In the genomic region with DNA sequence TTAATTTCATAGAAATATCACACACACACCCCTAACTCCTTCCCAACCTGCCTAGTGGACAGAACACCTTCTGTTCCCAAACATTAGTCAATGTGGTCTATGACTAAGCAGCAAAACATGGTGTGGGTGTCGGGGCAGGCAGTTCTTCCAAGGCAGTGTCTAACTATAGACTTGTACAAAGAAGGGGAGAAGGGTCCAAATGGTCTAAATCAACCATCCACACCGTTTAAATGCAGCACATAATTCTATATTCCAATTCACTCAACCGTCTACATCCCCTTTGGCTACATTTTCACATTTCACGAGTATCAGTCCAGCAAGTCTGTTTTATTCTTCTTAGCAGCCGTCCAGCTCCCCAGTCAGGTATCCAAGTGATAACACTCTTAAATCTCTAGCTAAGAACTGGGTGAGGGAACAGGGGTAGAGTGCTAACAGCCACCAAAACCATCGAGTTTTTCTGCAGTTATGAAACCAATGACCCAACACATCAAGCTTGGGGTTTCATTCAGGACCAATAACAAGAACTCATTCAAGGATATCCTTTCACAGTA, we compare ENCODE assay signal across 2 cellular contexts.
A peak's percentile ranks its signal among the peaks of the same experiment; 100 is the strongest.
TF ChIP-seq lines count a peak whose summit lies in the region.

No MANE protein-coding gene starts in this region.

TF ChIP-seq in HCT116, 20 proteins besides CTCF, POLR2A, EP300 and RAD21 (continued from another document):
- 0 out of 2 replicates have a peak, but pooled peaks have one; percentile 29 for TF ChIP-seq CEBPB (IDR thresholded peaks at IDR 0.05; ENCODE audit: low read depth)
- no peak for TF ChIP-seq ELF1 (IDR thresholded peaks at IDR 0.05; ENCODE audit: borderline replicate concordance, low read depth)
- no peak for TF ChIP-seq SIN3A (IDR thresholded peaks at IDR 0.05; ENCODE audit: low read depth)
- TF ChIP-seq POLR2AphosphoS5 (IDR thresholded peaks at IDR 0.05; ENCODE audit: low read depth, low read length): 0 out of 2 replicates have a peak, but pooled peaks have one; percentile 32
- TF ChIP-seq YY1 (IDR thresholded peaks at IDR 0.05; ENCODE audit: extremely low read depth, insufficient replicate concordance, low read depth, low read length): peak; percentile 37
- TF ChIP-seq CBX3 (IDR thresholded peaks at IDR 0.05; ENCODE audit: low read depth): peak; percentile 89
- TF ChIP-seq JUND (IDR thresholded peaks at IDR 0.05): peak; percentile 86
- TF ChIP-seq, protein P1, sequence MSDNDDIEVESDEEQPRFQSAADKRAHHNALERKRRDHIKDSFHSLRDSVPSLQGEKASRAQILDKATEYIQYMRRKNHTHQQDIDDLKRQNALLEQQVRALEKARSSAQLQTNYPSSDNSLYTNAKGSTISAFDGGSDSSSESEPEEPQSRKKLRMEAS (IDR thresholded peaks at IDR 0.05): peak; percentile 26; the same call in 1 of the 2 replicates
- TF ChIP-seq, protein P2, sequence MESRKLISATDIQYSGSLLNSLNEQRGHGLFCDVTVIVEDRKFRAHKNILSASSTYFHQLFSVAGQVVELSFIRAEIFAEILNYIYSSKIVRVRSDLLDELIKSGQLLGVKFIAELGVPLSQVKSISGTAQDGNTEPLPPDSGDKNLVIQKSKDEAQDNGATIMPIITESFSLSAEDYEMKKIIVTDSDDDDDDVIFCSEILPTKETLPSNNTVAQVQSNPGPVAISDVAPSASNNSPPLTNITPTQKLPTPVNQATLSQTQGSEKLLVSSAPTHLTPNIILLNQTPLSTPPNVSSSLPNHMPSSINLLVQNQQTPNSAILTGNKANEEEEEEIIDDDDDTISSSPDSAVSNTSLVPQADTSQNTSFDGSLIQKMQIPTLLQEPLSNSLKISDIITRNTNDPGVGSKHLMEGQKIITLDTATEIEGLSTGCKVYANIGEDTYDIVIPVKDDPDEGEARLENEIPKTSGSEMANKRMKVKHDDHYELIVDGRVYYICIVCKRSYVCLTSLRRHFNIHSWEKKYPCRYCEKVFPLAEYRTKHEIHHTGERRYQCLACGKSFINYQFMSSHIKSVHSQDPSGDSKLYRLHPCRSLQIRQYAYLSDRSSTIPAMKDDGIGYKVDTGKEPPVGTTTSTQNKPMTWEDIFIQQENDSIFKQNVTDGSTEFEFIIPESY (IDR thresholded peaks at IDR 0.05; ENCODE audit: extremely low read depth, insufficient replicate concordance, low read length): no peak
- TF ChIP-seq, protein P3, sequence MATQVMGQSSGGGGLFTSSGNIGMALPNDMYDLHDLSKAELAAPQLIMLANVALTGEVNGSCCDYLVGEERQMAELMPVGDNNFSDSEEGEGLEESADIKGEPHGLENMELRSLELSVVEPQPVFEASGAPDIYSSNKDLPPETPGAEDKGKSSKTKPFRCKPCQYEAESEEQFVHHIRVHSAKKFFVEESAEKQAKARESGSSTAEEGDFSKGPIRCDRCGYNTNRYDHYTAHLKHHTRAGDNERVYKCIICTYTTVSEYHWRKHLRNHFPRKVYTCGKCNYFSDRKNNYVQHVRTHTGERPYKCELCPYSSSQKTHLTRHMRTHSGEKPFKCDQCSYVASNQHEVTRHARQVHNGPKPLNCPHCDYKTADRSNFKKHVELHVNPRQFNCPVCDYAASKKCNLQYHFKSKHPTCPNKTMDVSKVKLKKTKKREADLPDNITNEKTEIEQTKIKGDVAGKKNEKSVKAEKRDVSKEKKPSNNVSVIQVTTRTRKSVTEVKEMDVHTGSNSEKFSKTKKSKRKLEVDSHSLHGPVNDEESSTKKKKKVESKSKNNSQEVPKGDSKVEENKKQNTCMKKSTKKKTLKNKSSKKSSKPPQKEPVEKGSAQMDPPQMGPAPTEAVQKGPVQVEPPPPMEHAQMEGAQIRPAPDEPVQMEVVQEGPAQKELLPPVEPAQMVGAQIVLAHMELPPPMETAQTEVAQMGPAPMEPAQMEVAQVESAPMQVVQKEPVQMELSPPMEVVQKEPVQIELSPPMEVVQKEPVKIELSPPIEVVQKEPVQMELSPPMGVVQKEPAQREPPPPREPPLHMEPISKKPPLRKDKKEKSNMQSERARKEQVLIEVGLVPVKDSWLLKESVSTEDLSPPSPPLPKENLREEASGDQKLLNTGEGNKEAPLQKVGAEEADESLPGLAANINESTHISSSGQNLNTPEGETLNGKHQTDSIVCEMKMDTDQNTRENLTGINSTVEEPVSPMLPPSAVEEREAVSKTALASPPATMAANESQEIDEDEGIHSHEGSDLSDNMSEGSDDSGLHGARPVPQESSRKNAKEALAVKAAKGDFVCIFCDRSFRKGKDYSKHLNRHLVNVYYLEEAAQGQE (IDR thresholded peaks at IDR 0.05; ENCODE audit: low read depth): no peak
- no peak for TF ChIP-seq ZNF274 (IDR thresholded peaks at IDR 0.05; ENCODE audit: low read depth, low read length)
- peak; percentile 94 for TF ChIP-seq EGR1 (IDR thresholded peaks at IDR 0.05; ENCODE audit: low read depth)
- no peak for TF ChIP-seq EZH2phosphoT487 (IDR thresholded peaks at IDR 0.05; ENCODE audit: borderline replicate concordance)
- no peak for TF ChIP-seq ZFX (IDR thresholded peaks at IDR 0.05)
- peak; percentile 83 for TF ChIP-seq FOSL1 (IDR thresholded peaks at IDR 0.05; ENCODE audit: low read depth)
- TF ChIP-seq TCF7L2 (IDR thresholded peaks at IDR 0.05; ENCODE audit: borderline replicate concordance, extremely low read depth, insufficient read depth, insufficient read length): no peak
- TF ChIP-seq, protein P4, sequence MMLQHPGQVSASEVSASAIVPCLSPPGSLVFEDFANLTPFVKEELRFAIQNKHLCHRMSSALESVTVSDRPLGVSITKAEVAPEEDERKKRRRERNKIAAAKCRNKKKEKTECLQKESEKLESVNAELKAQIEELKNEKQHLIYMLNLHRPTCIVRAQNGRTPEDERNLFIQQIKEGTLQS (IDR thresholded peaks at IDR 0.05): no peak
- TF ChIP-seq SRF (IDR thresholded peaks at IDR 0.05; ENCODE audit: low read depth): no peak
- peak; percentile 74 for TF ChIP-seq SP1 (IDR thresholded peaks at IDR 0.05; ENCODE audit: low read depth)
TF ChIP-seq in HCT116: peak in this region for 9.

TF ChIP-seq in HepG2, 621 proteins besides CTCF, POLR2A, EP300 and RAD21 (continued from another document):
- TF ChIP-seq ZNF660 (CRISPR knock-in tag; IDR thresholded peaks at IDR 0.05; ENCODE audit: borderline replicate concordance, low read depth) (no peak), ZNF564 (CRISPR knock-in tag; IDR thresholded peaks at IDR 0.05) (no peak), TMF1 (CRISPR knock-in tag; IDR thresholded peaks at IDR 0.05; ENCODE audit: low read depth) (no peak), ZNF883 (CRISPR knock-in tag; IDR thresholded peaks at IDR 0.05; ENCODE audit: not compliant biosample characterization) (no peak)
- TF ChIP-seq, protein P5, sequence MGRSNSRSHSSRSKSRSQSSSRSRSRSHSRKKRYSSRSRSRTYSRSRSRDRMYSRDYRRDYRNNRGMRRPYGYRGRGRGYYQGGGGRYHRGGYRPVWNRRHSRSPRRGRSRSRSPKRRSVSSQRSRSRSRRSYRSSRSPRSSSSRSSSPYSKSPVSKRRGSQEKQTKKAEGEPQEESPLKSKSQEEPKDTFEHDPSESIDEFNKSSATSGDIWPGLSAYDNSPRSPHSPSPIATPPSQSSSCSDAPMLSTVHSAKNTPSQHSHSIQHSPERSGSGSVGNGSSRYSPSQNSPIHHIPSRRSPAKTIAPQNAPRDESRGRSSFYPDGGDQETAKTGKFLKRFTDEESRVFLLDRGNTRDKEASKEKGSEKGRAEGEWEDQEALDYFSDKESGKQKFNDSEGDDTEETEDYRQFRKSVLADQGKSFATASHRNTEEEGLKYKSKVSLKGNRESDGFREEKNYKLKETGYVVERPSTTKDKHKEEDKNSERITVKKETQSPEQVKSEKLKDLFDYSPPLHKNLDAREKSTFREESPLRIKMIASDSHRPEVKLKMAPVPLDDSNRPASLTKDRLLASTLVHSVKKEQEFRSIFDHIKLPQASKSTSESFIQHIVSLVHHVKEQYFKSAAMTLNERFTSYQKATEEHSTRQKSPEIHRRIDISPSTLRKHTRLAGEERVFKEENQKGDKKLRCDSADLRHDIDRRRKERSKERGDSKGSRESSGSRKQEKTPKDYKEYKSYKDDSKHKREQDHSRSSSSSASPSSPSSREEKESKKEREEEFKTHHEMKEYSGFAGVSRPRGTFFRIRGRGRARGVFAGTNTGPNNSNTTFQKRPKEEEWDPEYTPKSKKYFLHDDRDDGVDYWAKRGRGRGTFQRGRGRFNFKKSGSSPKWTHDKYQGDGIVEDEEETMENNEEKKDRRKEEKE (IDR thresholded peaks at IDR 0.05): no peak
